In genomic region chr11:86021390-86021789, GRCh38 we compare ENCODE assay signal across 9 cellular contexts. TPM values are rescaled to one million over a fixed set of nuclear protein-coding genes. Genes with fewer than 3 reads are reported as not detected.
DNase-seq lines count a peak whose midpoint lies in the region; ATAC-seq and TF ChIP-seq lines count a peak whose summit lies in the region.
"Had no signal": no experiment of that assay in that cellular context is flagged by ENCODE, and none has a peak within 500 bp of the region (broad histone marks: within the 10 kb centered on the region; RNA-seq: fewer than 3 reads in every experiment).

No MANE protein-coding gene starts in this region.

- H3K9me3 Mint-ChIP-seq in T-helper 1 cell treated with Interleukin-12 subunit alpha and Interleukin-12 subunit beta and Interleukin-4 antibody, amounts not matched to agents 30 μg/mL and 1 μg/mL, for 36 hours: no peaks in the 10 kb centered on the region
- H3K9me3 Mint-ChIP-seq in natural killer cell treated with Interleukin-12 subunit alpha and Interleukin-12 subunit beta and Interleukin-15 and Interleukin-18, amount 100 ng/mL, for 72 hours: no peaks in the 10 kb centered on the region

- TF ChIP-seq POLR2A in vagina (IDR thresholded peaks at IDR 0.05) (no peak), esophagus muscularis mucosa (IDR thresholded peaks at IDR 0.05; ENCODE audit: low read depth) (no peak), gastroesophageal sphincter (IDR thresholded peaks at IDR 0.05) (no peak)

- H3K4me3 Mint-ChIP-seq in T-helper 1 cell treated with Interleukin-12 subunit alpha and Interleukin-12 subunit beta and Interleukin-4 antibody, amounts not matched to agents 30 μg/mL and 1 μg/mL, for 36 hours: no peak overlapping the region
- H3K4me3 Mint-ChIP-seq in natural killer cell treated with Interleukin-12 subunit alpha and Interleukin-12 subunit beta and Interleukin-15 and Interleukin-18, amount 100 ng/mL, for 72 hours: peak overlapping the region; percentile 79

- intact Hi-C loops in vagina (cut with DNase I) (no loop called here), esophagus muscularis mucosa (cut with DNase I) (no loop called here)

- TF ChIP-seq EP300 in esophagus muscularis mucosa (IDR thresholded peaks at IDR 0.05): no peak
- no peak for TF ChIP-seq EP300 in gastroesophageal sphincter (IDR thresholded peaks at IDR 0.05)

- H3K36me3 ChIP-seq in vagina (peaks cover 0 to 36% of the 10 kb centered on the region in 2 donors), esophagus muscularis mucosa (peaks cover 13 to 75% (median 57%) of the 10 kb centered on the region in 4 donors), gastroesophageal sphincter (peaks cover 0 to 72% of the 10 kb centered on the region in 2 donors)

- no peaks in the 10 kb centered on the region for H3K27me3 Mint-ChIP-seq in T-helper 1 cell treated with Interleukin-12 subunit alpha and Interleukin-12 subunit beta and Interleukin-4 antibody, amounts not matched to agents 30 μg/mL and 1 μg/mL, for 36 hours (ENCODE audit: low read depth)
- no peaks in the 10 kb centered on the region for H3K27me3 Mint-ChIP-seq in natural killer cell treated with Interleukin-12 subunit alpha and Interleukin-12 subunit beta and Interleukin-15 and Interleukin-18, amount 100 ng/mL, for 72 hours

- no peak overlapping the region for H3K4me3 ChIP-seq in vagina
- no peak overlapping the region for H3K4me3 ChIP-seq in esophagus muscularis mucosa
- H3K4me3 ChIP-seq in gastroesophageal sphincter: no peak overlapping the region

- no peak for DNase-seq in natural killer cell treated with Interleukin-12 subunit alpha and Interleukin-12 subunit beta and Interleukin-15 and Interleukin-18, amount 100 ng/mL, for 72 hours (ENCODE audit: low spot score)
- DNase-seq in vagina (ENCODE audit: extremely low spot score in 2 of 2) (no peak), esophagus muscularis mucosa (ENCODE audit: extremely low spot score) (no peak)
- no peak for DNase-seq in stimulated activated CD4-positive, alpha-beta T cell treated with anti-CD3 and anti-CD28 coated beads, Interleukin-2, amount 100 ng/mL, for 48 hours
- DNase-seq: amygdala had no signal

- ATAC-seq in GM18511 (IDR thresholded peaks at IDR 0.05; ENCODE audit: unreplicated experiment) (peak; percentile 80), HG02610 (IDR thresholded peaks at IDR 0.05; ENCODE audit: unreplicated experiment) (peak; percentile 76), gastroesophageal sphincter (no peak)
- peak; percentile 84 to 89 for ATAC-seq in natural killer cell treated with Interleukin-12 subunit alpha and Interleukin-12 subunit beta and Interleukin-15 and Interleukin-18, amount 100 ng/mL, for 72 hours

- H3K9me3 ChIP-seq in vagina: no peaks in the 10 kb centered on the region
- no peaks in the 10 kb centered on the region for H3K9me3 ChIP-seq in esophagus muscularis mucosa
- H3K9me3 ChIP-seq in gastroesophageal sphincter: no peaks in the 10 kb centered on the region

- no peaks in the 10 kb centered on the region for H3K4me1 ChIP-seq in vagina
- peaks cover 0 to 8% (median 0%) of the 10 kb centered on the region in 4 donors for H3K4me1 ChIP-seq in esophagus muscularis mucosa
- no peaks in the 10 kb centered on the region for H3K4me1 ChIP-seq in gastroesophageal sphincter

- 72% methylated on average over 2 of the region's 2 CpGs for WGBS in esophagus muscularis mucosa
- WGBS in gastroesophageal sphincter (ENCODE audit: low coverage in 1 of 2), 2 donors: 50 to 85% methylated on average over 2 of the region's 2 CpGs

- H3K27ac Mint-ChIP-seq in T-helper 1 cell treated with Interleukin-12 subunit alpha and Interleukin-12 subunit beta and Interleukin-4 antibody, amounts not matched to agents 30 μg/mL and 1 μg/mL, for 36 hours: peak overlapping the region; percentile 50
- peak overlapping the region; percentile 96 to 99 for H3K27ac Mint-ChIP-seq in natural killer cell treated with Interleukin-12 subunit alpha and Interleukin-12 subunit beta and Interleukin-15 and Interleukin-18, amount 100 ng/mL, for 72 hours

- H3K27me3 ChIP-seq in vagina: no peaks in the 10 kb centered on the region
- no peaks in the 10 kb centered on the region for H3K27me3 ChIP-seq in esophagus muscularis mucosa
- H3K27me3 ChIP-seq in gastroesophageal sphincter: no peaks in the 10 kb centered on the region

- no peak overlapping the region for H3K27ac ChIP-seq in vagina
- H3K27ac ChIP-seq in esophagus muscularis mucosa (replicated peaks in 1 of 4): no peak overlapping the region
- no peak overlapping the region for H3K27ac ChIP-seq in gastroesophageal sphincter

- H3K36me3 Mint-ChIP-seq in T-helper 1 cell treated with Interleukin-12 subunit alpha and Interleukin-12 subunit beta and Interleukin-4 antibody, amounts not matched to agents 30 μg/mL and 1 μg/mL, for 36 hours (ENCODE audit: low read depth): peaks cover 47% of the 10 kb centered on the region
- peaks cover 50% of the 10 kb centered on the region for H3K36me3 Mint-ChIP-seq in natural killer cell treated with Interleukin-12 subunit alpha and Interleukin-12 subunit beta and Interleukin-15 and Interleukin-18, amount 100 ng/mL, for 72 hours

- TF ChIP-seq CTCF in vagina (IDR thresholded peaks at IDR 0.05) (no peak), esophagus muscularis mucosa (IDR thresholded peaks at IDR 0.05) (no peak), gastroesophageal sphincter (IDR thresholded peaks at IDR 0.05) (no peak)

- H3K4me1 Mint-ChIP-seq in T-helper 1 cell treated with Interleukin-12 subunit alpha and Interleukin-12 subunit beta and Interleukin-4 antibody, amounts not matched to agents 30 μg/mL and 1 μg/mL, for 36 hours (ENCODE audit: low read depth): peaks cover 32% of the 10 kb centered on the region
- peaks cover 45 to 63% of the 10 kb centered on the region in 2 donors for H3K4me1 Mint-ChIP-seq in natural killer cell treated with Interleukin-12 subunit alpha and Interleukin-12 subunit beta and Interleukin-15 and Interleukin-18, amount 100 ng/mL, for 72 hours (ENCODE audit: low read depth in 2 of 2)

RNA-seq across cellular contexts. Expression of gene PICALM, which starts 47.5 kb away (rescaled TPM):
- total RNA-seq in natural killer cell treated with Interleukin-12 subunit alpha and Interleukin-12 subunit beta and Interleukin-15 and Interleukin-18, amount 100 ng/mL, for 72 hours: 100 to 1,000 TPM; 208 to 223 TPM
- total RNA-seq in vagina (237 TPM), esophagus muscularis mucosa (100 to 1,000 TPM; 228 to 281 (median 266) TPM), gastroesophageal sphincter (100 to 1,000 TPM; 237 to 286 (median 263) TPM)
